In the genomic region with DNA sequence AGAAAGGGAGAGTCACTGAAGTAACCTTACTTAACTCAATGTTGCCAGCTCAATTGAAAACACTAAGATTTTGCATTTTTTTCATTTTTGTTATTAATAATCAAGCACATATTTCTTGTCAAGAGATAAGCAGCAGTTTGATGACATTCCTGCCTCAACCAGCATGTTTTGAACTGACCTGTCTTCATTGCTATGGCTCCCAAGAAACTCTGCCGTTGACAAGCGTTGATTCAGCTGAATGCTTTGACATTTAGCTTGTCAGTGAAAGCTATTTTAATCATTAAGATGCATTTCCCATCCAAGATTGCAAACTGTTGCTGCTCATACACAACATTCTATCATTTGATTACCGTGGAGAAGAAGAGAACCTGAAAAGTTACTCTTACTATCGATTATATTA, we compare ENCODE assay signal across 3 cellular contexts.
TF ChIP-seq lines count a peak whose summit lies in the region.

No MANE protein-coding gene starts in this region.

TF ChIP-seq in K562, 482 proteins besides CTCF, POLR2A, EP300 and RAD21 (continues in another document):
- no peak for TF ChIP-seq ZNF436 (CRISPR knock-in tag; IDR thresholded peaks at IDR 0.05)
- no peak for TF ChIP-seq HMGN3 (IDR thresholded peaks at IDR 0.05; ENCODE audit: borderline replicate concordance, extremely low read depth, insufficient read length, low read depth, low read length)
- TF ChIP-seq MCM5 (IDR thresholded peaks at IDR 0.05; ENCODE audit: low read depth) = no peak
- TF ChIP-seq, protein P1, sequence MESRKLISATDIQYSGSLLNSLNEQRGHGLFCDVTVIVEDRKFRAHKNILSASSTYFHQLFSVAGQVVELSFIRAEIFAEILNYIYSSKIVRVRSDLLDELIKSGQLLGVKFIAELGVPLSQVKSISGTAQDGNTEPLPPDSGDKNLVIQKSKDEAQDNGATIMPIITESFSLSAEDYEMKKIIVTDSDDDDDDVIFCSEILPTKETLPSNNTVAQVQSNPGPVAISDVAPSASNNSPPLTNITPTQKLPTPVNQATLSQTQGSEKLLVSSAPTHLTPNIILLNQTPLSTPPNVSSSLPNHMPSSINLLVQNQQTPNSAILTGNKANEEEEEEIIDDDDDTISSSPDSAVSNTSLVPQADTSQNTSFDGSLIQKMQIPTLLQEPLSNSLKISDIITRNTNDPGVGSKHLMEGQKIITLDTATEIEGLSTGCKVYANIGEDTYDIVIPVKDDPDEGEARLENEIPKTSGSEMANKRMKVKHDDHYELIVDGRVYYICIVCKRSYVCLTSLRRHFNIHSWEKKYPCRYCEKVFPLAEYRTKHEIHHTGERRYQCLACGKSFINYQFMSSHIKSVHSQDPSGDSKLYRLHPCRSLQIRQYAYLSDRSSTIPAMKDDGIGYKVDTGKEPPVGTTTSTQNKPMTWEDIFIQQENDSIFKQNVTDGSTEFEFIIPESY (CRISPR knock-in tag; IDR thresholded peaks at IDR 0.05) = no peak
- no peak for TF ChIP-seq ZFX (CRISPR knock-in tag; IDR thresholded peaks at IDR 0.05)
- TF ChIP-seq, protein P2, sequence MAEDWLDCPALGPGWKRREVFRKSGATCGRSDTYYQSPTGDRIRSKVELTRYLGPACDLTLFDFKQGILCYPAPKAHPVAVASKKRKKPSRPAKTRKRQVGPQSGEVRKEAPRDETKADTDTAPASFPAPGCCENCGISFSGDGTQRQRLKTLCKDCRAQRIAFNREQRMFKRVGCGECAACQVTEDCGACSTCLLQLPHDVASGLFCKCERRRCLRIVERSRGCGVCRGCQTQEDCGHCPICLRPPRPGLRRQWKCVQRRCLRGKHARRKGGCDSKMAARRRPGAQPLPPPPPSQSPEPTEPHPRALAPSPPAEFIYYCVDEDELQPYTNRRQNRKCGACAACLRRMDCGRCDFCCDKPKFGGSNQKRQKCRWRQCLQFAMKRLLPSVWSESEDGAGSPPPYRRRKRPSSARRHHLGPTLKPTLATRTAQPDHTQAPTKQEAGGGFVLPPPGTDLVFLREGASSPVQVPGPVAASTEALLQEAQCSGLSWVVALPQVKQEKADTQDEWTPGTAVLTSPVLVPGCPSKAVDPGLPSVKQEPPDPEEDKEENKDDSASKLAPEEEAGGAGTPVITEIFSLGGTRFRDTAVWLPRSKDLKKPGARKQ (CRISPR knock-in tag; IDR thresholded peaks at IDR 0.05) = no peak
- no peak for TF ChIP-seq ZNF444 (CRISPR knock-in tag; IDR thresholded peaks at IDR 0.05)
- no peak for TF ChIP-seq PRPF4 (IDR thresholded peaks at IDR 0.05; ENCODE audit: insufficient read depth, low read depth, low read length, poor library complexity, severe bottlenecking)
- TF ChIP-seq ELF2 (CRISPR knock-in tag; IDR thresholded peaks at IDR 0.05) = no peak
- TF ChIP-seq FUS (optimal IDR thresholded peaks at IDR 0.05; ENCODE audit: low read depth, low read length) = no peak

TF ChIP-seq in neural cell, 6 proteins besides CTCF, POLR2A, EP300 and RAD21:
- no peak for TF ChIP-seq SMC3 (conservative IDR thresholded peaks at IDR 0.05; ENCODE audit: poor library complexity)
- TF ChIP-seq POLR2AphosphoS5 (IDR thresholded peaks at IDR 0.05) = peak; percentile 93
- no peak for TF ChIP-seq EZH2 (IDR thresholded peaks at IDR 0.05; ENCODE audit: borderline replicate concordance, insufficient read depth, low read length, poor library complexity, severe bottlenecking)

TF ChIP-seq in GM23338, 12 proteins besides CTCF, POLR2A, EP300 and RAD21:
- TF ChIP-seq ZNF331 (CRISPR knock-in tag; IDR thresholded peaks at IDR 0.05; ENCODE audit: low read depth) (no peak), ZNF114 (CRISPR knock-in tag; IDR thresholded peaks at IDR 0.05) (no peak), EZH2 (IDR thresholded peaks at IDR 0.05; ENCODE audit: low read depth, unreplicated experiment) (no peak), NANOG (IDR thresholded peaks at IDR 0.05; ENCODE audit: borderline replicate concordance) (no peak), EZH2phosphoT487 (IDR thresholded peaks at IDR 0.05; ENCODE audit: unreplicated experiment) (no peak), JUNB (IDR thresholded peaks at IDR 0.05; ENCODE audit: unreplicated experiment) (no peak), STAT1 (IDR thresholded peaks at IDR 0.05; ENCODE audit: unreplicated experiment) (no peak), POLR2AphosphoS5 (IDR thresholded peaks at IDR 0.05; ENCODE audit: low read depth) (no peak), CREB1 (CRISPR knock-in tag; IDR thresholded peaks at IDR 0.05; ENCODE audit: low read depth) (no peak)
- TF ChIP-seq, protein P3, sequence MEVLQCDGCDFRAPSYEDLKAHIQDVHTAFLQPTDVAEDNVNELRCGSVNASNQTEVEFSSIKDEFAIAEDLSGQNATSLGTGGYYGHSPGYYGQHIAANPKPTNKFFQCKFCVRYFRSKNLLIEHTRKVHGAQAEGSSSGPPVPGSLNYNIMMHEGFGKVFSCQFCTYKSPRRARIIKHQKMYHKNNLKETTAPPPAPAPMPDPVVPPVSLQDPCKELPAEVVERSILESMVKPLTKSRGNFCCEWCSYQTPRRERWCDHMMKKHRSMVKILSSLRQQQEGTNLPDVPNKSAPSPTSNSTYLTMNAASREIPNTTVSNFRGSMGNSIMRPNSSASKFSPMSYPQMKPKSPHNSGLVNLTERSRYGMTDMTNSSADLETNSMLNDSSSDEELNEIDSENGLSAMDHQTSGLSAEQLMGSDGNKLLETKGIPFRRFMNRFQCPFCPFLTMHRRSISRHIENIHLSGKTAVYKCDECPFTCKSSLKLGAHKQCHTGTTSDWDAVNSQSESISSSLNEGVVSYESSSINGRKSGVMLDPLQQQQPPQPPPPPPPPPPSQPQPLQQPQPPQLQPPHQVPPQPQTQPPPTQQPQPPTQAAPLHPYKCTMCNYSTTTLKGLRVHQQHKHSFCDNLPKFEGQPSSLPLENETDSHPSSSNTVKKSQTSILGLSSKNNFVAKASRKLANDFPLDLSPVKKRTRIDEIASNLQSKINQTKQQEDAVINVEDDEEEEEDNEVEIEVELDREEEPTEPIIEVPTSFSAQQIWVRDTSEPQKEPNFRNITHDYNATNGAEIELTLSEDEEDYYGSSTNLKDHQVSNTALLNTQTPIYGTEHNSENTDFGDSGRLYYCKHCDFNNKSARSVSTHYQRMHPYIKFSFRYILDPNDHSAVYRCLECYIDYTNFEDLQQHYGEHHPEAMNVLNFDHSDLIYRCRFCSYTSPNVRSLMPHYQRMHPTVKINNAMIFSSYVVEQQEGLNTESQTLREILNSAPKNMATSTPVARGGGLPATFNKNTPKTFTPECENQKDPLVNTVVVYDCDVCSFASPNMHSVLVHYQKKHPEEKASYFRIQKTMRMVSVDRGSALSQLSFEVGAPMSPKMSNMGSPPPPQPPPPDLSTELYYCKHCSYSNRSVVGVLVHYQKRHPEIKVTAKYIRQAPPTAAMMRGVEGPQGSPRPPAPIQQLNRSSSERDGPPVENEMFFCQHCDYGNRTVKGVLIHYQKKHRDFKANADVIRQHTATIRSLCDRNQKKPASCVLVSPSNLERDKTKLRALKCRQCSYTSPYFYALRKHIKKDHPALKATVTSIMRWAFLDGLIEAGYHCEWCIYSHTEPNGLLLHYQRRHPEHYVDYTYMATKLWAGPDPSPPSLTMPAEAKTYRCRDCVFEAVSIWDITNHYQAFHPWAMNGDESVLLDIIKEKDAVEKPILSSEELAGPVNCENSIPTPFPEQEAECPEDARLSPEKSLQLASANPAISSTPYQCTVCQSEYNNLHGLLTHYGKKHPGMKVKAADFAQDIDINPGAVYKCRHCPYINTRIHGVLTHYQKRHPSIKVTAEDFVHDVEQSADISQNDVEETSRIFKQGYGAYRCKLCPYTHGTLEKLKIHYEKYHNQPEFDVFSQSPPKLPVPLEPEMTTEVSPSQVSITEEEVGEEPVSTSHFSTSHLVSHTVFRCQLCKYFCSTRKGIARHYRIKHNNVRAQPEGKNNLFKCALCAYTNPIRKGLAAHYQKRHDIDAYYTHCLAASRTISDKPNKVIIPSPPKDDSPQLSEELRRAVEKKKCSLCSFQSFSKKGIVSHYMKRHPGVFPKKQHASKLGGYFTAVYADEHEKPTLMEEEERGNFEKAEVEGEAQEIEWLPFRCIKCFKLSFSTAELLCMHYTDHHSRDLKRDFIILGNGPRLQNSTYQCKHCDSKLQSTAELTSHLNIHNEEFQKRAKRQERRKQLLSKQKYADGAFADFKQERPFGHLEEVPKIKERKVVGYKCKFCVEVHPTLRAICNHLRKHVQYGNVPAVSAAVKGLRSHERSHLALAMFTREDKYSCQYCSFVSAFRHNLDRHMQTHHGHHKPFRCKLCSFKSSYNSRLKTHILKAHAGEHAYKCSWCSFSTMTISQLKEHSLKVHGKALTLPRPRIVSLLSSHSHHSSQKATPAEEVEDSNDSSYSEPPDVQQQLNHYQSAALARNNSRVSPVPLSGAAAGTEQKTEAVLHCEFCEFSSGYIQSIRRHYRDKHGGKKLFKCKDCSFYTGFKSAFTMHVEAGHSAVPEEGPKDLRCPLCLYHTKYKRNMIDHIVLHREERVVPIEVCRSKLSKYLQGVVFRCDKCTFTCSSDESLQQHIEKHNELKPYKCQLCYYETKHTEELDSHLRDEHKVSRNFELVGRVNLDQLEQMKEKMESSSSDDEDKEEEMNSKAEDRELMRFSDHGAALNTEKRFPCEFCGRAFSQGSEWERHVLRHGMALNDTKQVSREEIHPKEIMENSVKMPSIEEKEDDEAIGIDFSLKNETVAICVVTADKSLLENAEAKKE (CRISPR knock-in tag; IDR thresholded peaks at IDR 0.05) = no peak
- TF ChIP-seq, protein P4, sequence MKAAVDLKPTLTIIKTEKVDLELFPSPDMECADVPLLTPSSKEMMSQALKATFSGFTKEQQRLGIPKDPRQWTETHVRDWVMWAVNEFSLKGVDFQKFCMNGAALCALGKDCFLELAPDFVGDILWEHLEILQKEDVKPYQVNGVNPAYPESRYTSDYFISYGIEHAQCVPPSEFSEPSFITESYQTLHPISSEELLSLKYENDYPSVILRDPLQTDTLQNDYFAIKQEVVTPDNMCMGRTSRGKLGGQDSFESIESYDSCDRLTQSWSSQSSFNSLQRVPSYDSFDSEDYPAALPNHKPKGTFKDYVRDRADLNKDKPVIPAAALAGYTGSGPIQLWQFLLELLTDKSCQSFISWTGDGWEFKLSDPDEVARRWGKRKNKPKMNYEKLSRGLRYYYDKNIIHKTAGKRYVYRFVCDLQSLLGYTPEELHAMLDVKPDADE (IDR thresholded peaks at IDR 0.05) = no peak
- TF ChIP-seq, protein P5, sequence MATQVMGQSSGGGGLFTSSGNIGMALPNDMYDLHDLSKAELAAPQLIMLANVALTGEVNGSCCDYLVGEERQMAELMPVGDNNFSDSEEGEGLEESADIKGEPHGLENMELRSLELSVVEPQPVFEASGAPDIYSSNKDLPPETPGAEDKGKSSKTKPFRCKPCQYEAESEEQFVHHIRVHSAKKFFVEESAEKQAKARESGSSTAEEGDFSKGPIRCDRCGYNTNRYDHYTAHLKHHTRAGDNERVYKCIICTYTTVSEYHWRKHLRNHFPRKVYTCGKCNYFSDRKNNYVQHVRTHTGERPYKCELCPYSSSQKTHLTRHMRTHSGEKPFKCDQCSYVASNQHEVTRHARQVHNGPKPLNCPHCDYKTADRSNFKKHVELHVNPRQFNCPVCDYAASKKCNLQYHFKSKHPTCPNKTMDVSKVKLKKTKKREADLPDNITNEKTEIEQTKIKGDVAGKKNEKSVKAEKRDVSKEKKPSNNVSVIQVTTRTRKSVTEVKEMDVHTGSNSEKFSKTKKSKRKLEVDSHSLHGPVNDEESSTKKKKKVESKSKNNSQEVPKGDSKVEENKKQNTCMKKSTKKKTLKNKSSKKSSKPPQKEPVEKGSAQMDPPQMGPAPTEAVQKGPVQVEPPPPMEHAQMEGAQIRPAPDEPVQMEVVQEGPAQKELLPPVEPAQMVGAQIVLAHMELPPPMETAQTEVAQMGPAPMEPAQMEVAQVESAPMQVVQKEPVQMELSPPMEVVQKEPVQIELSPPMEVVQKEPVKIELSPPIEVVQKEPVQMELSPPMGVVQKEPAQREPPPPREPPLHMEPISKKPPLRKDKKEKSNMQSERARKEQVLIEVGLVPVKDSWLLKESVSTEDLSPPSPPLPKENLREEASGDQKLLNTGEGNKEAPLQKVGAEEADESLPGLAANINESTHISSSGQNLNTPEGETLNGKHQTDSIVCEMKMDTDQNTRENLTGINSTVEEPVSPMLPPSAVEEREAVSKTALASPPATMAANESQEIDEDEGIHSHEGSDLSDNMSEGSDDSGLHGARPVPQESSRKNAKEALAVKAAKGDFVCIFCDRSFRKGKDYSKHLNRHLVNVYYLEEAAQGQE (IDR thresholded peaks at IDR 0.05; ENCODE audit: unreplicated experiment) = no peak
